11 cellular contexts compared by ENCODE assay signal in the genomic region with DNA sequence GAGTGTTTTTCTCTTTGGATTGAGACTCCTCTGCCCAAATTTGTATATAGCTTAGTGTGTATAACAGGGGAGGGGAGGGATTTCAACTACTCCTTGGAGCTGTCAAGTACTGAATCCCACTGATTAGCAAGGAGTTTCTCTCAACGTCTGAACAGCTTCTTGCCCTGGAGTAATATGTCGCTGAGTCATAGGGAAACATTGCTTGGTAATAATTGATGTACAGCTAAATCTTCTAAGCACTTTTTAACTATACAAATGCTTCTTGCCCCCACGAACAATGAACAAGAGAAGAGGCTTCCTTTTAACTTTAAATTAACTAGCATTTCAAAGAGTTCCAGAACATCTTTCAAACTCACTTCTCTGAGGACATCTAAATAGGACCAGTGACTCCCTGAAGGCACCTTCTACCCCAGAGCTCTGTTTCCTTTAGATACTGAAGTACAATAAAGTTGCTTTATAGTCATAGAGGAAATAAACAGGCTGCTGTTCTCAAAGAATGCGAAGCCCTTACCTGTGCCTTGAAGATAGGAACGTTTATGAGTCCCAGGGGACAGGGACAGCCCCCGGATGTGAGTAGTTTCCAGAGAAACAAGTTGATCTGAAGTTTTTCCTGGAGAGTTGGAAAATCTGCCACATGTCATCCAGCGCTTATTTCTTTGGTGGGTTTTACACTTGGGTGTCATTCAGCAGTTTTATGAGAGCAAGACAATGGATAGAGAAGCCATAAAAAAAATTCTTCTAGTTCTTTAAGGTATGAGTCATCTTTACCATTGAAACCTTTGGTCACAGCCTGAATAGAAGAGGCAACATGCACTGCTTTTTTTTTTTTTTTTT.
DNase-seq lines count a peak whose midpoint lies in the region; ATAC-seq, FAIRE-seq and TF ChIP-seq lines count a peak whose summit lies in the region.
"Had no signal": no experiment of that assay in that cellular context is flagged by ENCODE, and none has a peak within 500 bp of the region (broad histone marks: within the 10 kb centered on the region; RNA-seq: fewer than 3 reads in every experiment).

No MANE protein-coding gene starts in this region.

- no peak for TF ChIP-seq EP300 in HepG2 (IDR thresholded peaks at IDR 0.05; ENCODE audit: low read depth in 2 of 2, low read length in 2 of 2)
- no peak for TF ChIP-seq EP300 in HepG2 (CRISPR knock-in tag; IDR thresholded peaks at IDR 0.05; ENCODE audit: borderline replicate concordance)

- in situ Hi-C loops in HepG2 (cut with HindIII; ENCODE audit: extremely low pct_ligation_motif_present, low pct_unique_long_range_greater_than_20kb) = no loop called here

- TF ChIP-seq POLR2A in HCT116 (IDR thresholded peaks at IDR 0.05; ENCODE audit: borderline replicate concordance, extremely low read depth, insufficient read depth, insufficient read length) = no peak
- TF ChIP-seq POLR2A in HepG2 (IDR thresholded peaks at IDR 0.05; ENCODE audit: insufficient read depth in 1 of 2, low read depth in 2 of 2, low read length in 2 of 2) = no peak

- TF ChIP-seq RAD21 in HCT116 (IDR thresholded peaks at IDR 0.05; ENCODE audit: low read depth) (no peak), HepG2 (CRISPR knock-in tag; IDR thresholded peaks at IDR 0.05) (no peak)

- peak; percentile 77 for DNase-seq in AG10803 (ENCODE audit: low read depth)
- peak; percentile 90 for DNase-seq in HCT116 (ENCODE audit: low read depth, low spot score)
- DNase-seq in RKO (ENCODE audit: low spot score) = peak; percentile 58
- peak; percentile 84 to 91 for DNase-seq in foreskin keratinocyte
- no peak for DNase-seq in GOT3 (lab: John Stamatoyannopoulos, UW)
- no peak for DNase-seq in HepG2 (ENCODE audit: low spot score)
- DNase-seq: activated CD8-positive, alpha-beta memory T cell treated with anti-CD3 and anti-CD28 coated beads, Interleukin-2, amount 10 ng/mL, durations not matched to agents 7 days and 5 days; DMS79 had no signal

- H3K4me3 ChIP-seq in AG10803 (ENCODE audit: low read length) = no peak overlapping the region
- H3K4me3 ChIP-seq in HCT116 (replicated peaks in 1 of 2; ENCODE audit: low read depth in 1 of 2, low read length in 2 of 2) = peak overlapping the region; percentile 2 to 28; a peak in 2 of 4 replicates
- H3K4me3 ChIP-seq in HepG2 (replicated peaks in 1 of 3; ENCODE audit: insufficient read depth in 1 of 3, low read depth in 2 of 3, low read length in 3 of 3) = no peak overlapping the region

- intact Hi-C loops in HCT116 (cut with micrococcal nuclease) = no loop called here
- intact Hi-C loops in HepG2 (cut with micrococcal nuclease; ENCODE audit: unreplicated experiment) = no loop called here

- no peak for FAIRE-seq in HepG2 (lab: Jason Lieb, UNC)
- FAIRE-seq: islet of Langerhans had no signal

- TF ChIP-seq CTCF in AG10803 (conservative IDR thresholded peaks at IDR 0.05; ENCODE audit: low read length) (no peak), HCT116 (IDR thresholded peaks at IDR 0.05 in 2 of 3, conservative IDR thresholded peaks at IDR 0.05 in 1 of 3; ENCODE audit: borderline replicate concordance in 1 of 3, insufficient read depth in 1 of 3, low read depth in 2 of 3, low read length in 2 of 3) (no peak), foreskin keratinocyte (conservative IDR thresholded peaks at IDR 0.05) (no peak), HepG2 (CRISPR knock-in tag; IDR thresholded peaks at IDR 0.05) (no peak)

- 2% methylated on average over 7 of the region's 7 CpGs for WGBS in HepG2 (ENCODE audit: low lambda C conversion rate)

- H2AFZ ChIP-seq in HCT116 (ENCODE audit: low read depth, low read length, poor library complexity, severe bottlenecking) = no peak overlapping the region
- H2AFZ ChIP-seq in HepG2 (ENCODE audit: low read length) = no peak overlapping the region

- H3K9ac ChIP-seq in HCT116 (ENCODE audit: low read length) (peak overlapping the region; percentile 42), HepG2 (ENCODE audit: insufficient read depth, low read depth, low read length) (no peak overlapping the region)

- peak overlapping the region; percentile 83 for H3K27ac ChIP-seq in HCT116 (ENCODE audit: low read depth, low read length)
- H3K27ac ChIP-seq in foreskin keratinocyte = peak overlapping the region; percentile 63
- no peak overlapping the region for H3K27ac ChIP-seq in HepG2 (ENCODE audit: extremely low read length, insufficient read depth, low read length)

- CTCF ChIA-PET in HCT116 (lab: Charles Lee) = interaction anchor here (1.8 kb wide), 1 partner anchor 16 kb away, joined by 4 read pairs; no protein-coding TSS in a partner anchor
- CTCF ChIA-PET in HepG2 (lab: Yijun Ruan, JAX; ENCODE audit: low intra/inter-chr PET ratio, low total read pairs) = no interaction called here

- no peaks in the 10 kb centered on the region for H3K9me2 ChIP-seq in HCT116 (ENCODE audit: insufficient read depth)

- H3K79me2 ChIP-seq in HCT116 (ENCODE audit: insufficient read depth, low read length) (no peaks in the 10 kb centered on the region), HepG2 (ENCODE audit: insufficient read depth, low read length) (no peaks in the 10 kb centered on the region)

- H3K36me3 ChIP-seq in HCT116 (ENCODE audit: control insufficient read depth in 1 of 2, insufficient read depth in 2 of 2, low read length in 2 of 2) = no peaks in the 10 kb centered on the region
- H3K36me3 ChIP-seq in HepG2 (replicated peaks in 1 of 2; ENCODE audit: control insufficient read depth in 1 of 2, insufficient read depth in 2 of 2, low read length in 2 of 2) = no peaks in the 10 kb centered on the region

- H3K4me1 ChIP-seq in HCT116 (ENCODE audit: control insufficient read depth in 1 of 2, insufficient read depth in 2 of 2, low read length in 2 of 2) (peaks cover 62% of the 10 kb centered on the region in 2 experiments), foreskin keratinocyte (peaks cover 50% of the 10 kb centered on the region), HepG2 (ENCODE audit: insufficient read depth, low read length) (no peaks in the 10 kb centered on the region)

- H3K27me3 ChIP-seq in HCT116 (ENCODE audit: insufficient read depth, low read length) (no peaks in the 10 kb centered on the region), foreskin keratinocyte (no peaks in the 10 kb centered on the region), HepG2 (ENCODE audit: control insufficient read depth in 1 of 2, insufficient read depth in 2 of 2, low read length in 2 of 2) (no peaks in the 10 kb centered on the region)

- no peaks in the 10 kb centered on the region for H3K9me3 ChIP-seq in HCT116 (ENCODE audit: control insufficient read depth in 1 of 2, insufficient read depth in 1 of 2, low read depth in 1 of 2, low read length in 2 of 2)
- no peaks in the 10 kb centered on the region for H3K9me3 ChIP-seq in HepG2 (ENCODE audit: low read length)

- H3K4me2 ChIP-seq in HCT116 (ENCODE audit: low read length) (peak overlapping the region; percentile 55), HepG2 (ENCODE audit: low read depth, low read length) (no peak overlapping the region)

- RAD21 ChIA-PET in HCT116 (lab: Charles Lee; ENCODE audit: low non-redundant PET in 1 of 2, low total read pairs in 2 of 2, uncharacterized antibody in 2 of 2, unreplicated experiment in 2 of 2) = no interaction called here

- POLR2A ChIA-PET in HCT116 (lab: Charles Lee) (no interaction called here), HepG2 (lab: Yijun Ruan, JAX) (no interaction called here)

- no peaks in the 10 kb centered on the region for H4K20me1 ChIP-seq in HCT116 (ENCODE audit: insufficient read depth)
- H4K20me1 ChIP-seq in HepG2 (ENCODE audit: insufficient read depth, low read length) = no peaks in the 10 kb centered on the region

- ATAC-seq in HCT116 (peak; percentile 76), foreskin keratinocyte (peak; percentile 78), HG02884 (IDR thresholded peaks at IDR 0.05; ENCODE audit: unreplicated experiment) (no peak), GM19397 (IDR thresholded peaks at IDR 0.05; ENCODE audit: unreplicated experiment) (no peak), HepG2 (no peak)
- ATAC-seq: activated CD8-positive, alpha-beta memory T cell treated with anti-CD3 and anti-CD28 coated beads, Interleukin-2, amount 10 ng/mL, durations not matched to agents 7 days and 5 days had no signal

- TSS peak; percentile 77 for BruUV-seq in HCT116 (replicated peaks; lab: Mats Ljungman, UMichigan)
- BruUV-seq in HepG2 (replicated peaks; lab: Mats Ljungman, UMichigan) = no TSS peak

TF ChIP-seq in HCT116, 20 proteins besides CTCF, POLR2A, EP300 and RAD21:
- TF ChIP-seq FOSL1 (IDR thresholded peaks at IDR 0.05; ENCODE audit: low read depth) = peak; percentile 74
- TF ChIP-seq JUND (IDR thresholded peaks at IDR 0.05) = peak; percentile 67
- TF ChIP-seq SP1 (IDR thresholded peaks at IDR 0.05; ENCODE audit: low read depth) = peak; percentile 41
- no peak for TF ChIP-seq ZFX (IDR thresholded peaks at IDR 0.05)
- peak; percentile 64 for TF ChIP-seq TCF7L2 (IDR thresholded peaks at IDR 0.05; ENCODE audit: borderline replicate concordance, extremely low read depth, insufficient read depth, insufficient read length)
- no peak for TF ChIP-seq YY1 (IDR thresholded peaks at IDR 0.05; ENCODE audit: extremely low read depth, insufficient replicate concordance, low read depth, low read length)

TF ChIP-seq in HepG2, 621 proteins besides CTCF, POLR2A, EP300 and RAD21 (continues in another document):
- TF ChIP-seq, protein P1, sequence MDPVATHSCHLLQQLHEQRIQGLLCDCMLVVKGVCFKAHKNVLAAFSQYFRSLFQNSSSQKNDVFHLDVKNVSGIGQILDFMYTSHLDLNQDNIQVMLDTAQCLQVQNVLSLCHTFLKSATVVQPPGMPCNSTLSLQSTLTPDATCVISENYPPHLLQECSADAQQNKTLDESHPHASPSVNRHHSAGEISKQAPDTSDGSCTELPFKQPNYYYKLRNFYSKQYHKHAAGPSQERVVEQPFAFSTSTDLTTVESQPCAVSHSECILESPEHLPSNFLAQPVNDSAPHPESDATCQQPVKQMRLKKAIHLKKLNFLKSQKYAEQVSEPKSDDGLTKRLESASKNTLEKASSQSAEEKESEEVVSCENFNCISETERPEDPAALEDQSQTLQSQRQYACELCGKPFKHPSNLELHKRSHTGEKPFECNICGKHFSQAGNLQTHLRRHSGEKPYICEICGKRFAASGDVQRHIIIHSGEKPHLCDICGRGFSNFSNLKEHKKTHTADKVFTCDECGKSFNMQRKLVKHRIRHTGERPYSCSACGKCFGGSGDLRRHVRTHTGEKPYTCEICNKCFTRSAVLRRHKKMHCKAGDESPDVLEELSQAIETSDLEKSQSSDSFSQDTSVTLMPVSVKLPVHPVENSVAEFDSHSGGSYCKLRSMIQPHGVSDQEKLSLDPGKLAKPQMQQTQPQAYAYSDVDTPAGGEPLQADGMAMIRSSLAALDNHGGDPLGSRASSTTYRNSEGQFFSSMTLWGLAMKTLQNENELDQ (CRISPR knock-in tag; IDR thresholded peaks at IDR 0.05; ENCODE audit: borderline replicate concordance) = no peak
- TF ChIP-seq, protein P2, sequence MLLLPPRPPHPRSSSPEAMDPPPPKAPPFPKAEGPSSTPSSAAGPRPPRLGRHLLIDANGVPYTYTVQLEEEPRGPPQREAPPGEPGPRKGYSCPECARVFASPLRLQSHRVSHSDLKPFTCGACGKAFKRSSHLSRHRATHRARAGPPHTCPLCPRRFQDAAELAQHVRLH (CRISPR knock-in tag; IDR thresholded peaks at IDR 0.05; ENCODE audit: borderline replicate concordance, low read depth) = no peak
- TF ChIP-seq MAFG (CRISPR knock-in tag; IDR thresholded peaks at IDR 0.05) = no peak
- TF ChIP-seq ZNF468 (CRISPR knock-in tag; IDR thresholded peaks at IDR 0.05) = no peak

Comparison
In these comparisons a context has a peak if more than half of its experiments do, and no peak if none do; other contexts are left out.
1. DNase-seq: peak in AG10803 (single experiment), HCT116 (single experiment), RKO (single experiment) and foreskin keratinocyte (2 of 2); none in GOT3 (single experiment) and HepG2 (single experiment).
2. H3K4me3 ChIP-seq: peak in HCT116 (2 of 2); none in AG10803 (single experiment) and HepG2 (0 of 3).
3. ATAC-seq: peak in HCT116 (single experiment) and foreskin keratinocyte (single experiment); none in HG02884 (single experiment), GM19397 (single experiment) and HepG2 (single experiment).